Comparison of ENCODE assay signal across 37 cellular contexts in the genomic region with DNA sequence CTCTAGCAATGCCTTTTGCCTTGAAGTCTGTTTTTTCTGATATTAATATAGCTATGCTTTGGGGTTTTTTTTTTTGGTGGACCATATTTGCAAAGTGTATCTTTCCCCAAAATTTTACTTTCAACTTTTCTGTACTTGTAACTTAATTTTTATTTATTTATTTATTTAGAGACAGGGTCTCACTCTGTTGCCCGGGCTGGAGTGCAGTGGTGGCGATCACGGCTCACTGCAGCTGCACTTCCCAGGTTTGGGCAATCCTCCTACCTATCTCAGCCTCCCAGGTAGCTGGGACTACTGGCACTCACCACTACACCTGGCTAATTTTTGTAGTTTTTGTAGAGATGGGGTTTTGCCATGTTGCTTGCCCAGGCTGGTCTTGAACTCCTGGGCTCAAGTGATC. TPM values are rescaled to one million over a fixed set of nuclear protein-coding genes. Genes with fewer than 3 reads are reported as not detected.
"Had no signal": no experiment of that assay in that cellular context is flagged by ENCODE, and none has a peak within 500 bp of the region (broad histone marks: within the 10 kb centered on the region; RNA-seq: fewer than 3 reads in every experiment).

No MANE protein-coding gene starts in this region.

- H3K27ac ChIP-seq: ascending aorta, cardiac muscle cell, VCaP had no signal

- H3K36me3 ChIP-seq: cardiac muscle cell had no signal

- DNase-seq: activated B cell treated with CpG ODN at 0.5 μM for 24 hours; activated CD4-positive, alpha-beta memory T cell treated with anti-CD3 and anti-CD28 coated beads, Interleukin-2, amount 10 ng/mL, durations not matched to agents 7 days and 5 days; activated CD4-positive, alpha-beta T cell treated with anti-CD3 and anti-CD28 coated beads for 36 hours; activated CD4-positive, alpha-beta T cell treated with anti-CD3 and anti-CD28 coated beads for 48 hours; activated CD4-positive, alpha-beta T cell treated with anti-CD3 and anti-CD28 coated beads, Interleukin-2, amount 10 ng/mL, durations not matched to agents 7 days and 5 days; activated CD4-positive, alpha-beta T cell treated with anti-CD3 and anti-CD28 coated beads, Interleukin-2, amount 50 U/mL, for 48 hours; activated CD4-positive, CD25-positive, alpha-beta regulatory T cell treated with anti-CD3 and anti-CD28 coated beads, Interleukin-2, amount 50 U/mL, for 72 hours; activated CD8-positive, alpha-beta memory T cell treated with anti-CD3 and anti-CD28 coated beads for 24 hours; activated CD8-positive, alpha-beta memory T cell treated with anti-CD3 and anti-CD28 coated beads, Interleukin-2, amount 10 ng/mL, durations not matched to agents 7 days and 5 days; activated CD8-positive, alpha-beta memory T cell treated with anti-CD3 and anti-CD28 coated beads, Interleukin-2, amount 50 U/mL, for 48 hours; activated CD8-positive, alpha-beta T cell treated with anti-CD3 and anti-CD28 coated beads, Interleukin-2, amount 10 ng/mL, durations not matched to agents 7 days and 5 days; activated effector memory CD4-positive, alpha-beta T cell treated with Interleukin-2 at 50 U/mL for 16 hours; activated gamma-delta T cell; activated naive CD4-positive, alpha-beta T cell treated with anti-CD3 and anti-CD28 coated beads for 36 hours; activated naive CD8-positive, alpha-beta T cell treated with anti-CD3 and anti-CD28 coated beads, Interleukin-2, amount 10 ng/mL, durations not matched to agents 7 days and 5 days; activated naive CD8-positive, alpha-beta T cell treated with anti-CD3 and anti-CD28 coated beads, Interleukin-2, amount 50 U/mL, for 24 hours; activated T-cell treated with anti-CD3 and anti-CD28 coated beads, Interleukin-2, amount 50 U/mL, for 24 hours; activated T-cell treated with anti-CD3 and anti-CD28 coated beads, Interleukin-2, amount 50 U/mL, for 48 hours; amygdala; anterior cingulate cortex; caudate nucleus; cerebellar nuclear complex; T-cell; T-helper 2 cell; T-helper 9 cell had no signal

- H3K4me3 Mint-ChIP-seq: activated B cell treated with CpG ODN at 0.5 μM for 24 hours; activated CD4-positive, alpha-beta memory T cell treated with anti-CD3 and anti-CD28 coated beads, Interleukin-2, amount 10 ng/mL, durations not matched to agents 7 days and 5 days; activated CD4-positive, alpha-beta T cell treated with anti-CD3 and anti-CD28 coated beads for 36 hours; activated CD4-positive, alpha-beta T cell treated with anti-CD3 and anti-CD28 coated beads, Interleukin-2, amount 10 ng/mL, durations not matched to agents 7 days and 5 days; activated CD8-positive, alpha-beta memory T cell treated with anti-CD3 and anti-CD28 coated beads, Interleukin-2, amount 10 ng/mL, durations not matched to agents 7 days and 5 days; activated CD8-positive, alpha-beta T cell treated with anti-CD3 and anti-CD28 coated beads, Interleukin-2, amount 10 ng/mL, durations not matched to agents 7 days and 5 days; activated naive CD4-positive, alpha-beta T cell treated with anti-CD3 and anti-CD28 coated beads for 36 hours; activated naive CD4-positive, alpha-beta T cell treated with anti-CD3 and anti-CD28 coated beads, Interleukin-2, amount 50 U/mL, for 24 hours; activated naive CD8-positive, alpha-beta T cell; activated naive CD8-positive, alpha-beta T cell treated with anti-CD3 and anti-CD28 coated beads, Interleukin-2, amount 10 ng/mL, durations not matched to agents 7 days and 5 days; activated naive CD8-positive, alpha-beta T cell treated with anti-CD3 and anti-CD28 coated beads, Interleukin-2, amount 50 U/mL, for 24 hours; activated T-cell treated with anti-CD3 and anti-CD28 coated beads, Interleukin-2, amount 50 U/mL, for 24 hours; brain; central memory CD8-positive, alpha-beta T cell; T-cell; T-helper 2 cell treated with Interferon-gamma antibody and Interleukin-4, amounts not matched to agents 5 μg/mL and 100 μg/mL, for 36 hours had no signal

- ATAC-seq: activated CD8-positive, alpha-beta memory T cell treated with anti-CD3 and anti-CD28 coated beads, Interleukin-2, amount 10 ng/mL, durations not matched to agents 7 days and 5 days; activated CD8-positive, alpha-beta T cell treated with anti-CD3 and anti-CD28 coated beads, Interleukin-2, amount 10 ng/mL, durations not matched to agents 7 days and 5 days; activated naive CD8-positive, alpha-beta T cell treated with anti-CD3 and anti-CD28 coated beads, Interleukin-2, amount 50 U/mL, for 24 hours; T-cell had no signal

- H3K4me1 ChIP-seq: ascending aorta had no signal

- H3K27me3 Mint-ChIP-seq: activated B cell treated with CpG ODN at 0.5 μM for 24 hours; activated CD4-positive, alpha-beta memory T cell treated with anti-CD3 and anti-CD28 coated beads, Interleukin-2, amount 10 ng/mL, durations not matched to agents 7 days and 5 days; activated CD4-positive, alpha-beta T cell treated with anti-CD3 and anti-CD28 coated beads for 36 hours; activated CD4-positive, alpha-beta T cell treated with anti-CD3 and anti-CD28 coated beads, Interleukin-2, amount 10 ng/mL, durations not matched to agents 7 days and 5 days; activated CD8-positive, alpha-beta memory T cell treated with anti-CD3 and anti-CD28 coated beads, Interleukin-2, amount 10 ng/mL, durations not matched to agents 7 days and 5 days; activated naive CD4-positive, alpha-beta T cell treated with anti-CD3 and anti-CD28 coated beads, Interleukin-2, amount 50 U/mL, for 24 hours; activated naive CD8-positive, alpha-beta T cell; activated naive CD8-positive, alpha-beta T cell treated with anti-CD3 and anti-CD28 coated beads, Interleukin-2, amount 10 ng/mL, durations not matched to agents 7 days and 5 days; activated naive CD8-positive, alpha-beta T cell treated with anti-CD3 and anti-CD28 coated beads, Interleukin-2, amount 50 U/mL, for 24 hours; activated T-cell treated with anti-CD3 and anti-CD28 coated beads, Interleukin-2, amount 50 U/mL, for 24 hours; brain; central memory CD8-positive, alpha-beta T cell; T-cell had no signal

- H3K9me3 Mint-ChIP-seq: activated B cell treated with CpG ODN at 0.5 μM for 24 hours; activated CD4-positive, alpha-beta memory T cell treated with anti-CD3 and anti-CD28 coated beads, Interleukin-2, amount 10 ng/mL, durations not matched to agents 7 days and 5 days; activated CD4-positive, alpha-beta T cell treated with anti-CD3 and anti-CD28 coated beads, Interleukin-2, amount 10 ng/mL, durations not matched to agents 7 days and 5 days; activated naive CD4-positive, alpha-beta T cell treated with anti-CD3 and anti-CD28 coated beads, Interleukin-2, amount 50 U/mL, for 24 hours; activated T-cell treated with anti-CD3 and anti-CD28 coated beads, Interleukin-2, amount 50 U/mL, for 24 hours; activated T-helper 2 cell treated with anti-CD3 and anti-CD28 coated beads, Interferon-gamma antibody, Interleukin-2, Interleukin-4, amounts not matched to agents 10 μg/mL and 5 μg/mL and 100 μg/mL, durations not matched to agents 14 hours and 24 hours and 36 hours; central memory CD8-positive, alpha-beta T cell; T-cell; T-helper 2 cell treated with Interferon-gamma antibody and Interleukin-4, amounts not matched to agents 5 μg/mL and 100 μg/mL, for 36 hours had no signal

- H3K4me3 ChIP-seq: ascending aorta, cardiac muscle cell had no signal

- H3K4me1 Mint-ChIP-seq: activated B cell treated with CpG ODN at 0.5 μM for 24 hours; activated naive CD8-positive, alpha-beta T cell treated with anti-CD3 and anti-CD28 coated beads, Interleukin-2, amount 10 ng/mL, durations not matched to agents 7 days and 5 days; activated naive CD8-positive, alpha-beta T cell treated with anti-CD3 and anti-CD28 coated beads, Interleukin-2, amount 50 U/mL, for 24 hours; brain; central memory CD8-positive, alpha-beta T cell had no signal

- H3K27ac Mint-ChIP-seq: activated B cell treated with CpG ODN at 0.5 μM for 24 hours; activated CD4-positive, alpha-beta memory T cell treated with anti-CD3 and anti-CD28 coated beads, Interleukin-2, amount 10 ng/mL, durations not matched to agents 7 days and 5 days; activated CD4-positive, alpha-beta T cell treated with anti-CD3 and anti-CD28 coated beads for 36 hours; activated CD8-positive, alpha-beta memory T cell treated with anti-CD3 and anti-CD28 coated beads, Interleukin-2, amount 10 ng/mL, durations not matched to agents 7 days and 5 days; activated CD8-positive, alpha-beta T cell treated with anti-CD3 and anti-CD28 coated beads, Interleukin-2, amount 10 ng/mL, durations not matched to agents 7 days and 5 days; activated naive CD4-positive, alpha-beta T cell treated with anti-CD3 and anti-CD28 coated beads for 36 hours; activated naive CD4-positive, alpha-beta T cell treated with anti-CD3 and anti-CD28 coated beads, Interleukin-2, amount 50 U/mL, for 24 hours; activated naive CD8-positive, alpha-beta T cell; activated naive CD8-positive, alpha-beta T cell treated with anti-CD3 and anti-CD28 coated beads, Interleukin-2, amount 10 ng/mL, durations not matched to agents 7 days and 5 days; activated naive CD8-positive, alpha-beta T cell treated with anti-CD3 and anti-CD28 coated beads, Interleukin-2, amount 50 U/mL, for 24 hours; activated T-cell treated with anti-CD3 and anti-CD28 coated beads, Interleukin-2, amount 50 U/mL, for 24 hours; activated T-helper 2 cell treated with anti-CD3 and anti-CD28 coated beads, Interferon-gamma antibody, Interleukin-2, Interleukin-4, amounts not matched to agents 10 μg/mL and 5 μg/mL and 100 μg/mL, durations not matched to agents 14 hours and 24 hours and 36 hours; brain; T-cell; T-helper 2 cell treated with Interferon-gamma antibody and Interleukin-4, amounts not matched to agents 5 μg/mL and 100 μg/mL, for 36 hours had no signal

RNA-seq across cellular contexts. Expression of a gene that starts 20.8 kb away (rescaled TPM):
- total RNA-seq: activated B cell treated with CpG ODN at 0.5 μM for 24 hours; activated CD4-positive, alpha-beta memory T cell treated with anti-CD3 and anti-CD28 coated beads, Interleukin-2, amount 10 ng/mL, durations not matched to agents 7 days and 5 days; activated CD4-positive, alpha-beta T cell treated with anti-CD3 and anti-CD28 coated beads for 36 hours; activated CD4-positive, alpha-beta T cell treated with anti-CD3 and anti-CD28 coated beads, Interleukin-2, amount 10 ng/mL, durations not matched to agents 7 days and 5 days; activated CD8-positive, alpha-beta memory T cell treated with anti-CD3 and anti-CD28 coated beads, Interleukin-2, amount 10 ng/mL, durations not matched to agents 7 days and 5 days; activated CD8-positive, alpha-beta T cell treated with anti-CD3 and anti-CD28 coated beads, Interleukin-2, amount 10 ng/mL, durations not matched to agents 7 days and 5 days; activated naive CD4-positive, alpha-beta T cell treated with anti-CD3 and anti-CD28 coated beads for 36 hours; activated naive CD8-positive, alpha-beta T cell treated with anti-CD3 and anti-CD28 coated beads, Interleukin-2, amount 10 ng/mL, durations not matched to agents 7 days and 5 days; activated T-helper 2 cell treated with anti-CD3 and anti-CD28 coated beads, Interferon-gamma antibody, Interleukin-2, Interleukin-4, amounts not matched to agents 10 μg/mL and 5 μg/mL and 100 μg/mL, durations not matched to agents 14 hours and 24 hours and 36 hours; ascending aorta; bronchial epithelial cell; cardiac muscle cell; chondrocyte; T-cell; T-helper 1 cell treated with Interleukin-12 subunit alpha and Interleukin-12 subunit beta and Interleukin-4 antibody, amounts not matched to agents 30 ng/mL and 1 ng/mL, for 36 hours had no signal
